ENCODE assay signal across 1 cellular context in the genomic region with DNA sequence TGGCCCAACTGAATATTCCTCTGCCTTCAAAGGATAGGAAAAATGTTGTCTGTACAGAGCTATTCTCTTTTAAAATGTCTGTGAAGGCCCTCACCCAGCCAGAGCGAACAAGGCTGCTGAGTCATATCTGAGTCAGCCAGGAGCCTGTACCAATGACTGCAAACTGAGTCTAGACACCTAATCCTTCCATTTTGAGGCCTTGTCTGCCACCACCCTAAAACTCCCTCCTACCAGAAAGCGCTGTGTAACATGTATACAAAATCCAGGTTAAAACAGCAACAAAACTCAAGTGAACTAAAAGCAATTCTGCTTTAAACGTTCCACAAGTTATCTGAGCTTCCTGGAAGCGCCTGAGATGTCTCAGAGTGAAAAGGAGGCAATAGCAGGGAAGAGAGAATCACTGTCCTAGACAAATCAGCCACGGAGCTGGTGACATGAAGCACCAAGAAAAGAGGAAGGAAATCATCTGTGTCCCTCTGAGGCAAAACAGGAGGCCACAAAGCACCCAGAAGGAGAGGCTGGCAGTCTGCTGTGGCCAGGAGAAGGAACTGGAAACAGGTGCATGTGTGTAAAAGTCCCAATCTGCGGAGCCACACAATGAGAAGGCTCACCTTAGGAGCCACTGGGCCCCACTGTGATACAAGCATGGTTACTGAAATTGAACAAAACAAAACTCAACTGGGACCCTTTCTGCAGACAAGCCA.
A peak's percentile ranks its signal among the peaks of the same experiment; 100 is the strongest.
TF ChIP-seq lines count a peak whose summit lies in the region.

No MANE protein-coding gene starts in this region.

TF ChIP-seq in H1, 55 proteins besides CTCF, POLR2A, EP300 and RAD21:
- peak; percentile 83 for TF ChIP-seq BACH1 (IDR thresholded peaks at IDR 0.05; ENCODE audit: low read length)
- no peak for TF ChIP-seq SP2 (IDR thresholded peaks at IDR 0.05; ENCODE audit: low read length)
